9 cellular contexts compared by ENCODE assay signal in the genomic region with DNA sequence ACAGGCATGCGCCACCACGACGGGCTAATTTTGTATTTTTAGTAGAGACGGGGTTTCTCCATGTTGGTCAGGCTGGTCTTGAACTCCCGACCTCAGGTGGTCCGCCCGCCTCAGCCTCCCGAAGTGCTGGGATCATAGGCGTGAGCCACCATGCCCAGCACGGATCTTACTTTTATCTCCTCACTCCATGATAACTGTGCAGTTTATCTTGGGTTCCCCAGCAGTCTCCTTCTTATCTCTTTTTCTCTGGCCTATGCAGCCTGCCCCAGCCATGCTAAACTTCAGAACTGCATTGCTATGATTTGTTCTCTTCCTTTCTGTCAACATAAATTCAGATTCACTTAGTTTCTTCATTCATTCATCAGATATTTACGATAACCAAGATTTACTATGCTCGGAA. TPM values are rescaled to one million over a fixed set of nuclear protein-coding genes. Genes with fewer than 3 reads are reported as not detected.
"Had no signal": no experiment of that assay in that cellular context is flagged by ENCODE, and none has a peak within 500 bp of the region (broad histone marks: within the 10 kb centered on the region; RNA-seq: fewer than 3 reads in every experiment).

No MANE protein-coding gene starts in this region.

- DNase-seq: GDM1, GF-D8 had no signal

- FAIRE-seq: G401.6, GM12878, GM12891, GM12892, GM18507, GM19239 had no signal

- H3K4me3 ChIP-seq: GM12878 had no signal

- ATAC-seq: GM12878 had no signal

RNA-seq across cellular contexts. Expression of a gene that starts 22.4 kb away (rescaled TPM):
- total RNA-seq: G401, GM12878 had no signal
- polyA plus RNA-seq: GM12878 had no signal
